In the genomic region with DNA sequence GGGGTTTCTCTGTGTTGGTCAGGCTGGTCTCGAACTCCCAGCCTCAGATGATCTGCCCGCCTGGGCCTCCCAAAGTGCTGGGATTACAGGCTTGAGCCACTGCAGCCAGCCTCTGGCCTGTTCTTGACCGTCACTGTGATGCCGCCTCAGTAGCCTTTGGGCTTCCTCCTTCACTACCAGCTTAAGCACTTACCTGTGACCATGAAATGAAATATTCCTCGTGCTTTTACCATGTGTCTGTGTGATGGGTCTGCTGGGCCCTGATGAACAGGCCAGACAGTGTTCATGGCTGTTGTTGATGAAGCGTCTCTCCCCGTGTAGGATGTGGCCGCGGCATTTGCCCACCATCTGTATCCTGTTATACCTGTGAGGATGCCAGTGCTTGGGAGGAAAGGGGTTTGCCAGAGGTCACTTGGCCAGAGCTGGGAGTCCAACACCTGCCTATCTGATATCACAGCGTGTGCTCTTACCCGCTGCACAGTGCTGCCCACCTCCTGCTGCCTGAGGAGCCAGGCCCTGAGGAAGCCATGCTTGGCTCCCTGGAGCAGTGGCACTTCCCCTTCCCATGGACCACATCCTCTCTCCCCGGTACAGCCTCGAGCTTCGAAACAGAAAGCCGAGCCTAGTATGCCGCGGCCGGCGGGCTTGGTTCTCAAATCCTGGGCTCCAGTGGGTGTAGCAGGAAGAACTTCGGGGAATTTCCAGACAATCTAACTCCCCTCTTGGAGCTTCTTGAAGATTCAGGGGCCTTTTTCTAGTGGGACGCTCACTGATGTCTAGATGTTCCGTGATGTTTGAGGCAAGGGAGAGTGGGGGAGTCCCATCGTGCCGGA, we compare ENCODE assay signal across 16 cellular contexts.
DNase-seq lines count a peak whose midpoint lies in the region; ATAC-seq, FAIRE-seq and TF ChIP-seq lines count a peak whose summit lies in the region.
"Had no signal": no experiment of that assay in that cellular context is flagged by ENCODE, and none has a peak within 500 bp of the region (broad histone marks: within the 10 kb centered on the region; RNA-seq: fewer than 3 reads in every experiment).

No MANE protein-coding gene starts in this region.

- H3K18ac ChIP-seq in H1 (ENCODE audit: extremely low read depth, low read length), result peak overlapping the region; percentile 68; the same call in 1 of the 2 replicates

- peak overlapping the region; percentile 84 for H2BK15ac ChIP-seq in H1 (ENCODE audit: low read length)

- H2AFZ ChIP-seq in H1 (ENCODE audit: low read length), result no peak overlapping the region

- H4K20me1 ChIP-seq in H1 (replicated peaks in 1 of 2; ENCODE audit: control insufficient read depth in 1 of 2, insufficient read depth in 2 of 2, low read length in 2 of 2), result no peaks in the 10 kb centered on the region

- H2AK5ac ChIP-seq in H1 (ENCODE audit: low read depth, low read length), result peak overlapping the region; percentile 84; the same call in 1 of the 2 replicates

- POLR2A ChIA-PET in H1 (lab: Charles Lee; ENCODE audit: partially characterized antibody), result no interaction called here

- H3K27ac ChIP-seq in H1 (ENCODE audit: low read depth, low read length), result no peak overlapping the region
- H3K27ac ChIP-seq: tibial artery had no signal

- H3K4me3 Mint-ChIP-seq in IgD-negative memory B cell, result peak overlapping the region; percentile 5 to 90 (median 64)
- H3K4me3 Mint-ChIP-seq in osteocyte (ENCODE audit: unreplicated experiment), result no peak overlapping the region
- H3K4me3 Mint-ChIP-seq: activated naive CD4-positive, alpha-beta T cell treated with anti-CD3 and anti-CD28 coated beads, Interleukin-2, amount 50 U/mL, for 24 hours; neural crest cell had no signal

- peak overlapping the region; percentile 2; the same call in 1 of the 2 replicates for H2BK20ac ChIP-seq in H1 (ENCODE audit: low read length)

- H3K36me3 Mint-ChIP-seq in IgD-negative memory B cell (peaks cover 8% of the 10 kb centered on the region), osteocyte (ENCODE audit: unreplicated experiment) (peaks cover 7% of the 10 kb centered on the region)
- H3K36me3 Mint-ChIP-seq: activated naive CD4-positive, alpha-beta T cell treated with anti-CD3 and anti-CD28 coated beads, Interleukin-2, amount 50 U/mL, for 24 hours had no signal

- no peaks in the 10 kb centered on the region; a peak in 2 of 7 replicates for H3K27me3 ChIP-seq in H1 (replicated peaks in 1 of 4; ENCODE audit: control insufficient read depth in 3 of 4, extremely low read depth in 1 of 4, insufficient read depth in 3 of 4, low read length in 3 of 4)
- H3K27me3 ChIP-seq: tibial artery had no signal

- peak; percentile 64 for ATAC-seq in GM19463 (IDR thresholded peaks at IDR 0.05; ENCODE audit: unreplicated experiment)
- ATAC-seq in HG03039 (IDR thresholded peaks at IDR 0.05; ENCODE audit: unreplicated experiment), result no peak
- no peak for ATAC-seq in SK-N-SH treated with all-trans-retinoic acid at 6 μM for 48 hours

- no peak overlapping the region for H4K5ac ChIP-seq in H1 (ENCODE audit: insufficient read length, low read depth, low read length)

- H3K27ac Mint-ChIP-seq in IgD-negative memory B cell (peak overlapping the region; percentile 33 to 88 (median 73)), osteocyte (ENCODE audit: unreplicated experiment) (no peak overlapping the region)
- H3K27ac Mint-ChIP-seq: activated naive CD4-positive, alpha-beta T cell treated with anti-CD3 and anti-CD28 coated beads, Interleukin-2, amount 50 U/mL, for 24 hours had no signal

- H3K14ac ChIP-seq in H1 (ENCODE audit: insufficient read length), result no peak overlapping the region

- H3K4me1 ChIP-seq in H1 (replicated peaks in 1 of 4; ENCODE audit: control insufficient read depth in 3 of 4, insufficient read depth in 4 of 4, low read length in 3 of 4), result peaks cover 12 to 26% (median 20%) of the 10 kb centered on the region in 4 experiments; a peak in 6 of 7 replicates
- H3K4me1 ChIP-seq: tibial artery had no signal

- CTCF ChIA-PET in H1 (lab: Charles Lee; ENCODE audit: partially characterized antibody), result interaction anchor here (0.8 kb wide), 1 partner anchor 12 kb away, joined by 3 read pairs; no protein-coding TSS in a partner anchor

- no peak for TF ChIP-seq POLR2A in H1 (IDR thresholded peaks at IDR 0.05; ENCODE audit: control extremely low read depth in 1 of 2, low read depth in 2 of 2, low read length in 2 of 2)

- no peak overlapping the region for H3K23ac ChIP-seq in H1 (ENCODE audit: insufficient read length)

- peak overlapping the region; percentile 71 for H4K91ac ChIP-seq in H1 (replicated peaks; ENCODE audit: insufficient read length, low read length)

- DNase-seq in H1 (ENCODE audit: low read depth in 1 of 2, low spot score in 2 of 2) (no peak), osteocyte (ENCODE audit: extremely low spot score, unreplicated experiment) (peak; percentile 73), DMS53 (lab: John Stamatoyannopoulos, UW) (no peak), globus pallidus (ENCODE audit: low spot score) (no peak)
- DNase-seq: activated CD4-positive, alpha-beta T cell treated with anti-CD3 and anti-CD28 coated beads, Interleukin-2, amount 50 U/mL, for 1 hour; H7; NCI-H2081; tibial artery had no signal

- no peak for TF ChIP-seq RAD21 in H1 (IDR thresholded peaks at IDR 0.05 in 1 of 2, conservative IDR thresholded peaks at IDR 0.05 in 1 of 2; ENCODE audit: low read depth in 2 of 2, low read length in 2 of 2)

- H3K4me3 ChIP-seq in H1 (ENCODE audit: extremely low read depth in 1 of 4, insufficient read depth in 2 of 4, low read depth in 3 of 4, low read length in 4 of 4), result no peak overlapping the region
- H3K4me3 ChIP-seq: smooth muscle cell, tibial artery had no signal

- no peak overlapping the region for H4K8ac ChIP-seq in H1 (ENCODE audit: extremely low read depth, insufficient read depth, low read length)

- peaks cover 0 to 3% of the 10 kb centered on the region in 2 experiments; a peak in 1 of 4 replicates for H3K9me3 ChIP-seq in H1 (ENCODE audit: insufficient read depth in 2 of 2, low read depth in 1 of 2, low read length in 1 of 2)
- H3K9me3 ChIP-seq: tibial artery had no signal

- H3K27me3 Mint-ChIP-seq in IgD-negative memory B cell (peaks cover 1% of the 10 kb centered on the region), osteocyte (ENCODE audit: unreplicated experiment) (no peaks in the 10 kb centered on the region)
- H3K27me3 Mint-ChIP-seq: activated naive CD4-positive, alpha-beta T cell treated with anti-CD3 and anti-CD28 coated beads, Interleukin-2, amount 50 U/mL, for 24 hours had no signal

- H2BK12ac ChIP-seq in H1 (ENCODE audit: low read depth, low read length), result peak overlapping the region; percentile 76; the same call in 1 of the 2 replicates

- no peak overlapping the region for H2BK5ac ChIP-seq in H1 (ENCODE audit: low read depth, low read length)

- H3K9me3 Mint-ChIP-seq in IgD-negative memory B cell (peaks cover 0 to 5% (median 0%) of the 10 kb centered on the region in 3 donors), osteocyte (ENCODE audit: unreplicated experiment) (no peaks in the 10 kb centered on the region)
- H3K9me3 Mint-ChIP-seq: activated naive CD4-positive, alpha-beta T cell treated with anti-CD3 and anti-CD28 coated beads, Interleukin-2, amount 50 U/mL, for 24 hours had no signal

- no peak for FAIRE-seq in H1 (lab: Jason Lieb, UNC)
- FAIRE-seq: keratinocyte had no signal

- H3K4ac ChIP-seq in H1 (replicated peaks; ENCODE audit: insufficient read length, low read depth, low read length), result no peak overlapping the region

- no peaks in the 10 kb centered on the region for H3K79me2 ChIP-seq in H1 (ENCODE audit: control insufficient read depth in 1 of 2, insufficient read depth in 2 of 2, low read length in 2 of 2)

- no peak for TF ChIP-seq EP300 in H1 (IDR thresholded peaks at IDR 0.05; ENCODE audit: borderline replicate concordance in 1 of 2, low read depth in 2 of 2, low read length in 2 of 2)

- no peaks in the 10 kb centered on the region for H3K23me2 ChIP-seq in H1 (ENCODE audit: low read depth, low read length)

- H3K79me1 ChIP-seq in H1 (ENCODE audit: low read depth, low read length), result no peaks in the 10 kb centered on the region

- H3K4me2 ChIP-seq in H1 (ENCODE audit: insufficient read depth in 1 of 2, low read depth in 2 of 2, low read length in 2 of 2), result no peak overlapping the region
- H3K4me2 ChIP-seq: smooth muscle cell had no signal

- peaks cover 32 to 40% (median 34%) of the 10 kb centered on the region in 3 donors for H3K4me1 Mint-ChIP-seq in IgD-negative memory B cell
- H3K4me1 Mint-ChIP-seq in osteocyte (ENCODE audit: unreplicated experiment), result no peaks in the 10 kb centered on the region

- H3K36me3 ChIP-seq in H1 (ENCODE audit: control insufficient read depth in 2 of 4, insufficient read depth in 4 of 4, low read length in 3 of 4), result peaks cover 0 to 4% (median 0%) of the 10 kb centered on the region in 4 experiments; a peak in 1 of 8 replicates

- 88% methylated on average over 24 of the region's 24 CpGs; no CpG with 5 or more reads in 1 of the 2 experiments for WGBS in H1 (ENCODE audit: extremely low coverage in 1 of 2, insufficient coverage in 1 of 2, insufficient read length in 1 of 2, insufficient replicate concordance in 2 of 2, low coverage in 1 of 2, low lambda C conversion rate in 2 of 2, missing lambda C conversion rate in 1 of 2), 2 experiments

- no peak overlapping the region for H3K56ac ChIP-seq in H1 (replicated peaks; ENCODE audit: insufficient read length, low read depth, low read length)

- TF ChIP-seq CTCF in H1 (IDR thresholded peaks at IDR 0.05; ENCODE audit: control extremely low read depth in 1 of 3, insufficient read depth in 1 of 3, low read depth in 1 of 3, low read length in 3 of 3), result no peak
- no peak for TF ChIP-seq CTCF in osteocyte (IDR thresholded peaks at IDR 0.05)

- H3K9ac ChIP-seq in H1 (replicated peaks in 1 of 4; ENCODE audit: extremely low read depth in 1 of 4, low read depth in 3 of 4, low read length in 3 of 4), result no peak overlapping the region

- no peak overlapping the region for H2BK120ac ChIP-seq in H1 (replicated peaks; ENCODE audit: low read depth, low read length)

TF ChIP-seq in H1, 55 proteins besides CTCF, POLR2A, EP300 and RAD21 (continues in another document):
- TF ChIP-seq TCF12 (IDR thresholded peaks at IDR 0.05; ENCODE audit: low read depth, low read length) (no peak), NANOG (IDR thresholded peaks at IDR 0.05; ENCODE audit: insufficient read depth, low read depth, low read length, poor library complexity, severe bottlenecking) (no peak), SRF (IDR thresholded peaks at IDR 0.05; ENCODE audit: low read depth, low read length) (no peak), PHF8 (conservative IDR thresholded peaks at IDR 0.05; ENCODE audit: low read depth, low read length) (no peak), MAFK (IDR thresholded peaks at IDR 0.05; ENCODE audit: low read depth, low read length) (no peak)
